ENCODE assay signal across 1 cellular context in the genomic region with DNA sequence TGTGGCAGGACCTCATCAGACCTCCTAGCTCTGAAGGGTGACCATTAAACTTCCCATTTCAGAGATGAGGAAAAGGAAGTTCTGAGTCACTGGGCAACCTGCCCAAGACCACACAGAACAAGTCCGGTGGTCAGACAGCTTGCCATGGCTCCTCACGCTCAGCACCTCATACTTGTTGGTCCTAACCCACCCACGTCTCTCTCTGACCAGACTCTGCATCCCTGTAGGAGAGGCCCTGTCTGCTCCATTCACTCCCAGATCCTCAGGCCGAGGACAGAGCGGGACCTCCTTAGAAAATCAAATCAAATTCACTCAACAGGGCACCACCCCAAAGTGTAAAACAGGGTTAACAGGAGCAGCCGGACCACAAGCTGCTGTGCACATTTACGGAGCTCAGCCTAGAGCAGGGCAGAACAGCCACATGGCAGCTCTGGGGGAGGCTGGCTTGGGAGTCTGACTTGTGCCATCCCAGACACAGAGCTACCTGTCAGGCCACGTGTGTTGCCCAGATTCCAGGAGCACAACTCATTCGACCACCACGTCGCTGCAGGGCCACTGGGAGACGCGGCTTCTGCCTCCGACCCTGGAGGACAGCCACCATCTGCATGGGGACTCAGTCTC.
TF ChIP-seq lines count a peak whose summit lies in the region.

No MANE protein-coding gene starts in this region.

TF ChIP-seq in GM23338, 12 proteins besides CTCF, POLR2A, EP300 and RAD21 (continued from another document):
- no peak for TF ChIP-seq ZNF462 (CRISPR knock-in tag; IDR thresholded peaks at IDR 0.05)
- no peak for TF ChIP-seq ZNF331 (CRISPR knock-in tag; IDR thresholded peaks at IDR 0.05; ENCODE audit: low read depth)
